ENCODE assay signal across 8 cellular contexts in the genomic region with DNA sequence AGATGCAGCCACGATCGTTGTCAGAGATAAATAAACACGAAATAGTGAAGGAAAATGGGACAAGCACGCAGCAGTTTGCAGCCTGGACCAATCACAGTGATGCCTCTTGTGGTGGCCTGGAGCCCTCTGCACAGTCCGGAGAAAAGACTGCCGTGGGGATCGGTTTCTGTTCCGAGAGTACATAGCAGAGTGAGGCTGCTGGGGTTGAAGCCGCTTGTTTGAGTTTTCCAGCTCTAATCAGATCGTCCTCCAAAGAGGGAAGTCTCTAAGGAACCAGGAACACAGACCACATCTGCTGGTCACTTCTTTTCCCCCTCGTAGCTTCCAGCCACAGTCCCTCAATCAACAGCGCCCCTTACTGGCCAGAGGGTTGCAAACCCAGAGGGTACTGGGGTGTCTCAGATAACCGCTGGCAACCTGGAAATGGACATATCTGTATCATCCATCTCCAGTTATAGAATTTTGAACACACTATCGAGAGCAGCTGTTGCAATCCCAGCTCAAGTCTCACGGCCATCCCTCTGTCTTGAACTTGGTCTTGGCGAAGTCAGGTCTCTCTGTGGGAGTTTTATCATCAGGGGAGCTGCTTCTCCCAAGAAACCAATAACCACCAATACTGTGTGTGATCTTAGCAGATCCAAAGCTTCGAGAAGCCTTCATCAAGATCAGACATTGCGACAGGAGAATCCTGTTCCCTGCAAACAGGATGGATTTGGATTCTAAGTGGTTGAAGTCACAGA. TPM values are rescaled to one million over a fixed set of nuclear protein-coding genes. Genes with fewer than 3 reads are reported as not detected.
DNase-seq lines count a peak whose midpoint lies in the region; ATAC-seq, FAIRE-seq and TF ChIP-seq lines count a peak whose summit lies in the region.

No MANE protein-coding gene starts in this region.

- no peak overlapping the region for H3K27ac ChIP-seq in Peyer's patch
- H3K27ac ChIP-seq in neutrophil = no peak overlapping the region

- peak in 5 of 6 experiments; percentile 21 to 59 (median 46) for TF ChIP-seq CTCF in Peyer's patch (IDR thresholded peaks at IDR 0.05)
- peak; percentile 88 for TF ChIP-seq CTCF in neutrophil (IDR thresholded peaks at IDR 0.05)

- H3K27me3 ChIP-seq in Peyer's patch = no peaks in the 10 kb centered on the region
- H3K27me3 ChIP-seq in neutrophil = peaks cover 43% of the 10 kb centered on the region

- no peaks in the 10 kb centered on the region for H3K9me3 ChIP-seq in ES-I3 (ENCODE audit: control insufficient read depth, insufficient read depth, low read length)
- H3K9me3 ChIP-seq in Peyer's patch = no peaks in the 10 kb centered on the region
- no peaks in the 10 kb centered on the region for H3K9me3 ChIP-seq in neutrophil

- ATAC-seq in HG03039 (IDR thresholded peaks at IDR 0.05; ENCODE audit: unreplicated experiment) = no peak

- H3K4me1 ChIP-seq in ES-I3 (ENCODE audit: insufficient read depth, low read length) = peaks cover 4% of the 10 kb centered on the region
- H3K4me1 ChIP-seq in Peyer's patch = no peaks in the 10 kb centered on the region
- peaks cover 7 to 8% of the 10 kb centered on the region in 2 experiments for H3K4me1 ChIP-seq in neutrophil (ENCODE audit: control insufficient read depth in 1 of 2, insufficient read depth in 1 of 2, low read depth in 1 of 2, low read length in 1 of 2)

- H3K4me3 ChIP-seq in Peyer's patch = peak overlapping the region in 3 of 4 donors; percentile 21 to 24 (median 23)
- H3K4me3 ChIP-seq in neutrophil (ENCODE audit: low read depth in 1 of 2, low read length in 1 of 2) = peak overlapping the region; percentile 53 to 56

- H3K9ac ChIP-seq in ES-I3 (ENCODE audit: low read depth, low read length) = peak overlapping the region; percentile 36; the same call in 1 of the 2 replicates

- DNase-seq in HPDE6-E6E7 (ENCODE audit: extremely low spot score) (peak; percentile 36), Peyer's patch (peak; percentile 25 to 72 (median 60)), frontal cortex (ENCODE audit: low spot score in 2 of 2) (peak in 1 of 2 donors; percentile 51), stromal cell of bone marrow (ENCODE audit: low read depth) (peak; percentile 49)
- DNase-seq in activated effector memory CD4-positive, alpha-beta T cell treated with anti-CD3 and anti-CD28 coated beads, Interleukin-2, amount 50 U/mL, for 16 hours = peak; percentile 82

- H3K36me3 ChIP-seq in ES-I3 (ENCODE audit: insufficient read depth, low read length) = no peaks in the 10 kb centered on the region
- H3K36me3 ChIP-seq in Peyer's patch = no peaks in the 10 kb centered on the region
- no peaks in the 10 kb centered on the region for H3K36me3 ChIP-seq in neutrophil

- TF ChIP-seq POLR2A in Peyer's patch (IDR thresholded peaks at IDR 0.05) = no peak

- peak; percentile 43 for FAIRE-seq in frontal cortex (lab: Jason Lieb, UNC)

RNA-seq across cellular contexts. Expression of a gene that starts 57.4 kb away (rescaled TPM):
- not detected for total RNA-seq in Peyer's patch
- total RNA-seq in frontal cortex = 6.1 TPM
